Comparison of ENCODE assay signal across 8 cellular contexts in genomic region chr20:62603021-62603906, GRCh38. TPM values are rescaled to one million over a fixed set of nuclear protein-coding genes. Genes with fewer than 3 reads are reported as not detected.
DNase-seq lines count a peak whose midpoint lies in the region; ATAC-seq and FAIRE-seq lines count a peak whose summit lies in the region.

No MANE protein-coding gene starts in this region.

- H3K27ac Mint-ChIP-seq in activated CD4-positive, alpha-beta memory T cell treated with anti-CD3 and anti-CD28 coated beads, Interleukin-2, amount 10 ng/mL, durations not matched to agents 7 days and 5 days: peak overlapping the region; percentile 84

- peaks cover 5% of the 10 kb centered on the region for H3K9me3 ChIP-seq in trophoblast cell (ENCODE audit: insufficient read depth, low read depth, low read length)

- H4K8ac ChIP-seq in trophoblast cell (ENCODE audit: low read depth, low read length): no peak overlapping the region

- no peaks in the 10 kb centered on the region for H3K27me3 ChIP-seq in trophoblast cell (ENCODE audit: insufficient read depth, low read length)

- H2AFZ ChIP-seq in trophoblast cell (ENCODE audit: insufficient read depth, low read length, poor library complexity): peak overlapping the region; percentile 31

- H4K12ac ChIP-seq in trophoblast cell (ENCODE audit: low read depth, low read length): no peak overlapping the region

- no peak overlapping the region for H3K9ac ChIP-seq in trophoblast cell (ENCODE audit: low read length)

- ATAC-seq in esophagus mucosa (peak; percentile 68), GM18520 (IDR thresholded peaks at IDR 0.05; ENCODE audit: unreplicated experiment) (no peak), HG03280 (IDR thresholded peaks at IDR 0.05; ENCODE audit: unreplicated experiment) (no peak)

- H3K4ac ChIP-seq in trophoblast cell (ENCODE audit: low read depth, low read length): no peak overlapping the region

- H3K9me3 Mint-ChIP-seq in activated CD4-positive, alpha-beta memory T cell treated with anti-CD3 and anti-CD28 coated beads, Interleukin-2, amount 10 ng/mL, durations not matched to agents 7 days and 5 days: no peaks in the 10 kb centered on the region

- no peak overlapping the region for H3K23ac ChIP-seq in trophoblast cell (ENCODE audit: low read length)

- H2BK120ac ChIP-seq in trophoblast cell (ENCODE audit: insufficient read depth, low read length, poor library complexity): no peak overlapping the region

- CTCF ChIA-PET in activated CD4-positive, alpha-beta memory T cell treated with anti-CD3 and anti-CD28 coated beads, Interleukin-2, amount 10 ng/mL, durations not matched to agents 7 days and 5 days (lab: Charles Lee): interaction anchor here (0.6 to 1.8 kb wide), 3 partner anchors 14 to 540 kb away, joined by 3 to 16 read pairs (median 3); no protein-coding TSS in a partner anchor

- H3K4me3 ChIP-seq in trophoblast cell (ENCODE audit: low read depth, low read length): no peak overlapping the region

- H3K4me2 ChIP-seq in trophoblast cell (ENCODE audit: low read length): no peak overlapping the region

- no peaks in the 10 kb centered on the region for H3K79me2 ChIP-seq in trophoblast cell (ENCODE audit: control insufficient read depth, insufficient read depth, low read length, poor library complexity)

- H3K27ac ChIP-seq in trophoblast cell (ENCODE audit: low read depth, low read length): no peak overlapping the region

- no peak overlapping the region for H3K18ac ChIP-seq in trophoblast cell (ENCODE audit: low read length)

- peak overlapping the region; percentile 62 for H3K4me3 Mint-ChIP-seq in activated CD4-positive, alpha-beta memory T cell treated with anti-CD3 and anti-CD28 coated beads, Interleukin-2, amount 10 ng/mL, durations not matched to agents 7 days and 5 days

- H2AK5ac ChIP-seq in trophoblast cell (ENCODE audit: low read length): no peak overlapping the region

- peaks cover 51% of the 10 kb centered on the region for H3K4me1 Mint-ChIP-seq in activated CD4-positive, alpha-beta memory T cell treated with anti-CD3 and anti-CD28 coated beads, Interleukin-2, amount 10 ng/mL, durations not matched to agents 7 days and 5 days

- DNase-seq in GM18507 (ENCODE audit: extremely low spot score, insufficient read length, low read depth): no peak
- DNase-seq in NCI-H2081 treated with DMSO at 0.1 percent for 48 hours (lab: John Stamatoyannopoulos, UW): peak; percentile 75
- DNase-seq in activated CD4-positive, alpha-beta memory T cell treated with anti-CD3 and anti-CD28 coated beads, Interleukin-2, amount 10 ng/mL, durations not matched to agents 7 days and 5 days: peak; percentile 72
- DNase-seq in trophoblast cell: peak; percentile 33 to 41
- DNase-seq in middle frontal gyrus (ENCODE audit: extremely low spot score, low spot score): no peak

- WGBS in trophoblast cell (ENCODE audit: extremely low coverage, insufficient coverage, insufficient read length): no CpG with 5 or more reads among the region's 26 CpGs

- H3K36me3 Mint-ChIP-seq in activated CD4-positive, alpha-beta memory T cell treated with anti-CD3 and anti-CD28 coated beads, Interleukin-2, amount 10 ng/mL, durations not matched to agents 7 days and 5 days (ENCODE audit: low read depth): no peaks in the 10 kb centered on the region

- no peaks in the 10 kb centered on the region for H3K36me3 ChIP-seq in trophoblast cell (ENCODE audit: control insufficient read depth in 1 of 2, insufficient read depth in 2 of 2, low read length in 2 of 2)

- no peak overlapping the region for H2BK12ac ChIP-seq in trophoblast cell (ENCODE audit: low read length)

- peaks cover 35% of the 10 kb centered on the region for H3K27me3 Mint-ChIP-seq in activated CD4-positive, alpha-beta memory T cell treated with anti-CD3 and anti-CD28 coated beads, Interleukin-2, amount 10 ng/mL, durations not matched to agents 7 days and 5 days

- peak; percentile 67 for FAIRE-seq in GM18507 (lab: Jason Lieb, UNC)

- H3K14ac ChIP-seq in trophoblast cell (ENCODE audit: low read length): no peak overlapping the region

- POLR2A ChIA-PET in activated CD4-positive, alpha-beta memory T cell treated with anti-CD3 and anti-CD28 coated beads, Interleukin-2, amount 10 ng/mL, durations not matched to agents 7 days and 5 days (lab: Charles Lee): interaction anchor here (0.8 to 1.7 kb wide), 13 partner anchors 9 to 193 kb away, joined by 3 to 10 read pairs (median 3); partner anchors contain the start of gene MRGBP

- no peaks in the 10 kb centered on the region for H3K79me1 ChIP-seq in trophoblast cell (ENCODE audit: low read length)

- H3K4me1 ChIP-seq in trophoblast cell (ENCODE audit: control insufficient read depth in 1 of 2, insufficient read depth in 2 of 2, low read length in 2 of 2): no peaks in the 10 kb centered on the region

- no peak overlapping the region for H2BK5ac ChIP-seq in trophoblast cell (ENCODE audit: low read depth, low read length, poor library complexity)

- H4K91ac ChIP-seq in trophoblast cell (ENCODE audit: low read depth, low read length): no peak overlapping the region

RNA-seq across cellular contexts. Expression of gene SLCO4A1, which starts 39.0 kb away (rescaled TPM):
- 10 to 100 TPM; 51.5 to 51.7 TPM for total RNA-seq in activated CD4-positive, alpha-beta memory T cell treated with anti-CD3 and anti-CD28 coated beads, Interleukin-2, amount 10 ng/mL, durations not matched to agents 7 days and 5 days
- total RNA-seq in esophagus mucosa: 13.7 TPM
- 63.6 and 64.8 TPM in 2 replicates for polyA plus RNA-seq in trophoblast cell (2013)

Comparison
In these comparisons a context has a peak if more than half of its experiments do, and no peak if none do; other contexts are left out.
1. DNase-seq: peak in NCI-H2081 treated with DMSO at 0.1 percent for 48 hours (single experiment), activated CD4-positive, alpha-beta memory T cell treated with anti-CD3 and anti-CD28 coated beads, Interleukin-2, amount 10 ng/mL, durations not matched to agents 7 days and 5 days (single experiment) and trophoblast cell (2 of 2); none in GM18507 (single experiment) and middle frontal gyrus (single experiment).